In genomic region chr7:66399566-66399965, GRCh38 we compare ENCODE assay signal across 18 cellular contexts.
DNase-seq lines count a peak whose midpoint lies in the region; ATAC-seq and TF ChIP-seq lines count a peak whose summit lies in the region.
"Had no signal": no experiment of that assay in that cellular context is flagged by ENCODE, and none has a peak within 500 bp of the region (broad histone marks: within the 10 kb centered on the region; RNA-seq: fewer than 3 reads in every experiment).

No MANE protein-coding gene starts in this region.

- H3K4me2 ChIP-seq in parathyroid adenoma (ENCODE audit: low read length): no peak overlapping the region

- no peaks in the 10 kb centered on the region for H3K9me3 ChIP-seq in parathyroid adenoma (ENCODE audit: control insufficient read depth, low read length)

- no peaks in the 10 kb centered on the region for H3K79me2 ChIP-seq in parathyroid adenoma

- H3K4me1 ChIP-seq in parathyroid adenoma: peaks cover 6% of the 10 kb centered on the region

- no peaks in the 10 kb centered on the region for H3K27me3 ChIP-seq in parathyroid adenoma (ENCODE audit: control insufficient read depth, insufficient read depth, low read length)

- in situ Hi-C loops in SK-MEL-5 (cut with HindIII; ENCODE audit: low pct_unique_long_range_greater_than_20kb, low sequenced_read_pairs): no loop called here

- no peak overlapping the region for H3K9ac ChIP-seq in parathyroid adenoma

- H3K4me3 ChIP-seq in coronary artery (no peak overlapping the region), parathyroid adenoma (ENCODE audit: low read depth, low read length) (no peak overlapping the region)
- H3K4me3 ChIP-seq: GM12878, K562 had no signal

- no peaks in the 10 kb centered on the region for H3K36me3 ChIP-seq in parathyroid adenoma (ENCODE audit: control insufficient read depth, insufficient read depth, low read length)

- no peak for TF ChIP-seq CTCF in coronary artery (IDR thresholded peaks at IDR 0.05)
- TF ChIP-seq CTCF in parathyroid adenoma (IDR thresholded peaks at IDR 0.05): no peak

- H3K27ac ChIP-seq in coronary artery (no peak overlapping the region), parathyroid adenoma (peak overlapping the region; percentile 54)

- peak overlapping the region; percentile 56 for H2AFZ ChIP-seq in parathyroid adenoma

- ATAC-seq in HG03280 (IDR thresholded peaks at IDR 0.05; ENCODE audit: unreplicated experiment): no peak
- ATAC-seq: GM12878, HCT116, K562 had no signal

- peak; percentile 36 for DNase-seq in EH (ENCODE audit: low read depth)
- peak; percentile 19 for DNase-seq in SK-MEL-5 (ENCODE audit: low read depth, low spot score)
- DNase-seq in coronary artery (ENCODE audit: low spot score): peak; percentile 29
- no peak for DNase-seq in NCI-H1694 treated with DMSO at 0.1 percent for 48 hours (lab: John Stamatoyannopoulos, UW)
- no peak for DNase-seq in NCI-H1417 (lab: John Stamatoyannopoulos, UW)
- DNase-seq: COR-L47, GOT3, NCI-H187 treated with DMSO at 0.1 percent for 48 hours, NCI-H524, NCI-H82, OCI-M1, RPMI8226, SIG-M5 had no signal

Comparison
In these comparisons a context has a peak if more than half of its experiments do, and no peak if none do; other contexts are left out.
1. DNase-seq: peak in EH (single experiment), SK-MEL-5 (single experiment) and coronary artery (single experiment); none in NCI-H1694 treated with DMSO at 0.1 percent for 48 hours (single experiment) and NCI-H1417 (0 of 3).